Comparison of ENCODE assay signal across 9 cellular contexts in the genomic region with DNA sequence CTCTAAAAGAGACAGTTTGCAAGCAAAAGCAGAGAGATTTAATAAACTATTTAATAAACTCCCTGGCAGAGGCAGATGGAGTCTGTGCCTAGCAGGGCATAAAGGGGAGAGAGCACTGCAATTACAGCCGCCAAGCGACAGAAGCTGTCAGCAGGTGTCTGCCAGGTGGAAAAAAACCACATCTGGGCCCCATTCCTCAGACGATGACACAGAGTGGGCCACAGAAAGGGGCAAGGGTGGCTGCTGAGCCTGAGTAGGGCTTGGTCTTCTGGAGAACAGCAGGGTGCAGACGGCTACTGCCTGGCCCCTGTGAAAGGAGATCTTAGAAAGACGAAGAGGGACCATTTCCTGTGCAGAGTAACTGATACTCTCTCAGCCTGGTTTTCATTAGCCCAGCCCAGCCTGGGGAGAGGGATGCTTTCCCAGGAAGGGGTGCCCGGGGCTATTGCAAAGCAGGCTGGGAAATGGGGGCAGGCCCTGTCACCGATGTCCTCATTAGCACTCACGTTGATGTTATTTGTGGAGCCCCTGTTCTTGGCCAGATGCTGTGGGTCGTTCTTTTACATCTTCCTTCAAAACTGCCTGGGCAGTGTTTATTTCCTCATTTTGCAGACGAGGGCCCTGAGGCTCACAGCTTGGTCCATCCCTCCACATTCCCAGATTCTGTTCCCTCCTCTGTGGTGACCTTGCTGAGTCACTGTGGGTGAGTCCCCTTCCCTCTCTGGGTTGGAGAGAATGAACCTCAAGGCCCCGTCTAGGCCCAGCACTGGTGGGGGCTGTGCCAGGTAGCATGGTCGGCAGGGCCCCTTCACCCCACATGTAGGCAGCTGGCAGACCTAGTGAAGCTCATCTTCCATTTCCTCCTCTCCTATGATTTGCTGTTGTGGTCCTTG.
DNase-seq lines count a peak whose midpoint lies in the region; ATAC-seq lines count a peak whose summit lies in the region.
"Had no signal": no experiment of that assay in that cellular context is flagged by ENCODE, and none has a peak within 500 bp of the region (broad histone marks: within the 10 kb centered on the region; RNA-seq: fewer than 3 reads in every experiment).

No MANE protein-coding gene starts in this region.

- H3K4me3 Mint-ChIP-seq in T-helper 1 cell treated with Interleukin-12 subunit alpha and Interleukin-12 subunit beta and Interleukin-4 antibody, amounts not matched to agents 30 μg/mL and 1 μg/mL, for 36 hours, result peak overlapping the region; percentile 25
- no peak overlapping the region for H3K4me3 Mint-ChIP-seq in stimulated activated naive B cell treated with anti-CD40 and anti-IgM and Interleukin-4, amounts not matched to agents 10 μg/mL and 1 μg/mL and 100 μg/mL, for 72 hours
- H3K4me3 Mint-ChIP-seq: central memory CD8-positive, alpha-beta T cell had no signal

- H3K27me3 Mint-ChIP-seq in T-helper 1 cell treated with Interleukin-12 subunit alpha and Interleukin-12 subunit beta and Interleukin-4 antibody, amounts not matched to agents 30 μg/mL and 1 μg/mL, for 36 hours (ENCODE audit: low read depth), result peaks cover 11% of the 10 kb centered on the region
- peaks cover 39 to 45% of the 10 kb centered on the region in 2 donors for H3K27me3 Mint-ChIP-seq in stimulated activated naive B cell treated with anti-CD40 and anti-IgM and Interleukin-4, amounts not matched to agents 10 μg/mL and 1 μg/mL and 100 μg/mL, for 72 hours

- ATAC-seq in stimulated activated naive B cell treated with anti-CD40 and anti-IgM and Interleukin-4, amounts not matched to agents 10 μg/mL and 1 μg/mL and 100 μg/mL, for 72 hours (replicated peaks), result peak; percentile 11 to 13
- no peak for ATAC-seq in GM21786 (IDR thresholded peaks at IDR 0.05; ENCODE audit: unreplicated experiment)
- no peak for ATAC-seq in HG02981 (IDR thresholded peaks at IDR 0.05; ENCODE audit: unreplicated experiment)

- H3K9me3 Mint-ChIP-seq in T-helper 1 cell treated with Interleukin-12 subunit alpha and Interleukin-12 subunit beta and Interleukin-4 antibody, amounts not matched to agents 30 μg/mL and 1 μg/mL, for 36 hours, result no peaks in the 10 kb centered on the region
- no peaks in the 10 kb centered on the region for H3K9me3 Mint-ChIP-seq in stimulated activated naive B cell treated with anti-CD40 and anti-IgM and Interleukin-4, amounts not matched to agents 10 μg/mL and 1 μg/mL and 100 μg/mL, for 72 hours
- H3K9me3 Mint-ChIP-seq: central memory CD8-positive, alpha-beta T cell had no signal

- peaks cover 63% of the 10 kb centered on the region for H3K4me1 Mint-ChIP-seq in T-helper 1 cell treated with Interleukin-12 subunit alpha and Interleukin-12 subunit beta and Interleukin-4 antibody, amounts not matched to agents 30 μg/mL and 1 μg/mL, for 36 hours (ENCODE audit: low read depth)
- peaks cover 9 to 19% of the 10 kb centered on the region in 2 donors for H3K4me1 Mint-ChIP-seq in stimulated activated naive B cell treated with anti-CD40 and anti-IgM and Interleukin-4, amounts not matched to agents 10 μg/mL and 1 μg/mL and 100 μg/mL, for 72 hours

- DNase-seq in T-helper 1 cell (no peak), NCI-H345 treated with DMSO at 0.1 percent for 48 hours (lab: John Stamatoyannopoulos, UW; ENCODE audit: unreplicated experiment) (peak; percentile 74), dermis blood vessel endothelial cell (peak; percentile 69), inferior parietal cortex (ENCODE audit: extremely low spot score) (no peak)
- no peak for DNase-seq in stimulated activated naive B cell treated with anti-CD40 and anti-IgM and Interleukin-4, amounts not matched to agents 10 μg/mL and 1 μg/mL and 100 μg/mL, for 72 hours

- H3K27ac Mint-ChIP-seq in T-helper 1 cell treated with Interleukin-12 subunit alpha and Interleukin-12 subunit beta and Interleukin-4 antibody, amounts not matched to agents 30 μg/mL and 1 μg/mL, for 36 hours, result peak overlapping the region; percentile 91
- peak overlapping the region; percentile 59 for H3K27ac Mint-ChIP-seq in stimulated activated naive B cell treated with anti-CD40 and anti-IgM and Interleukin-4, amounts not matched to agents 10 μg/mL and 1 μg/mL and 100 μg/mL, for 72 hours

- peaks cover 6% of the 10 kb centered on the region for H3K36me3 Mint-ChIP-seq in T-helper 1 cell treated with Interleukin-12 subunit alpha and Interleukin-12 subunit beta and Interleukin-4 antibody, amounts not matched to agents 30 μg/mL and 1 μg/mL, for 36 hours (ENCODE audit: low read depth)
- no peaks in the 10 kb centered on the region for H3K36me3 Mint-ChIP-seq in stimulated activated naive B cell treated with anti-CD40 and anti-IgM and Interleukin-4, amounts not matched to agents 10 μg/mL and 1 μg/mL and 100 μg/mL, for 72 hours

Comparison
In these comparisons a context has a peak if more than half of its experiments do, and no peak if none do; other contexts are left out.
1. DNase-seq: peak in NCI-H345 treated with DMSO at 0.1 percent for 48 hours (single experiment) and dermis blood vessel endothelial cell (single experiment); none in T-helper 1 cell (0 of 5), stimulated activated naive B cell treated with anti-CD40 and anti-IgM and Interleukin-4, amounts not matched to agents 10 μg/mL and 1 μg/mL and 100 μg/mL, for 72 hours (single experiment) and inferior parietal cortex (single experiment).
2. ATAC-seq: peak in stimulated activated naive B cell treated with anti-CD40 and anti-IgM and Interleukin-4, amounts not matched to agents 10 μg/mL and 1 μg/mL and 100 μg/mL, for 72 hours (2 of 2); none in GM21786 (single experiment) and HG02981 (single experiment).